1 cellular context compared by ENCODE assay signal in genomic region chr10:101709359-101710063, GRCh38.
TF ChIP-seq lines count a peak whose summit lies in the region.

No MANE protein-coding gene starts in this region.

TF ChIP-seq in endothelial cell of umbilical vein, 7 proteins besides CTCF, POLR2A, EP300 and RAD21:
- TF ChIP-seq FOS (IDR thresholded peaks at IDR 0.05; ENCODE audit: borderline replicate concordance, insufficient read depth, low read length): peak; percentile 34
- no peak for TF ChIP-seq EZH2 (IDR thresholded peaks at IDR 0.05; ENCODE audit: borderline replicate concordance, low read depth, low read length, severe bottlenecking)
